In genomic region chr20:60057866-60058807, GRCh38 we compare ENCODE assay signal across 8 cellular contexts.
DNase-seq lines count a peak whose midpoint lies in the region; ATAC-seq and TF ChIP-seq lines count a peak whose summit lies in the region.

No MANE protein-coding gene starts in this region.

- CTCF ChIA-PET in HEK293 (lab: Yijun Ruan, JAX) = interaction anchor here (0.6 to 2.9 kb wide), 30 partner anchors 14 to 1838 kb away, joined by 3 to 22 read pairs (median 3); no protein-coding TSS in a partner anchor

- no peaks in the 10 kb centered on the region for H3K27me3 Mint-ChIP-seq in activated T-helper 1 cell treated with anti-CD3 and anti-CD28 coated beads, Interleukin-12 subunit alpha, Interleukin-12 subunit beta, Interleukin-2, Interleukin-4 antibody, amounts not matched to agents 30 ng/mL and 10 ng/mL and 1 ng/mL, durations not matched to agents 14 hours and 24 hours and 36 hours (ENCODE audit: insufficient read depth)

- H3K4me3 ChIP-seq in HEK293 (ENCODE audit: low read depth, low read length) (no peak overlapping the region), left ventricle myocardium inferior (peak overlapping the region; percentile 26), skin epidermis (no peak overlapping the region)

- POLR2A ChIA-PET in HEK293 (lab: Yijun Ruan, JAX) = interaction anchor here (1.0 to 1.3 kb wide), 2 partner anchors 80 to 118 kb away, joined by 3 read pairs; partner anchors contain the start of genes FAM217B and PPP1R3D

- H3K9me3 Mint-ChIP-seq in activated T-helper 1 cell treated with anti-CD3 and anti-CD28 coated beads, Interleukin-12 subunit alpha, Interleukin-12 subunit beta, Interleukin-2, Interleukin-4 antibody, amounts not matched to agents 30 ng/mL and 10 ng/mL and 1 ng/mL, durations not matched to agents 14 hours and 24 hours and 36 hours = no peaks in the 10 kb centered on the region

- TF ChIP-seq CTCF in HEK293 (tag by site-specific recombination; IDR thresholded peaks at IDR 0.05) (no peak), left ventricle myocardium inferior (IDR thresholded peaks at IDR 0.05; ENCODE audit: borderline replicate concordance) (no peak)

- intact Hi-C loops in activated T-helper 1 cell treated with anti-CD3 and anti-CD28 coated beads, Interleukin-12 subunit alpha, Interleukin-12 subunit beta, Interleukin-2, Interleukin-4 antibody, amounts not matched to agents 30 ng/mL and 10 ng/mL and 1 ng/mL, durations not matched to agents 14 hours and 24 hours and 36 hours (cut with micrococcal nuclease) = loop anchor here (1.0 to 5.0 kb wide), 5 partner anchors 117 to 1204 kb away; partner anchors contain the start of genes FAM217B and PPP1R3D
- intact Hi-C loops in left ventricle myocardium inferior (cut with micrococcal nuclease) = no loop called here

- DNase-seq in NCI-H2196 treated with DMSO at 0.1 percent for 48 hours (lab: John Stamatoyannopoulos, UW; ENCODE audit: unreplicated experiment) (peak; percentile 98), left ventricle myocardium inferior (peak; percentile 42)
- no peak for DNase-seq in activated T-helper 1 cell treated with anti-CD3 and anti-CD28 coated beads, Interleukin-12 subunit alpha, Interleukin-12 subunit beta, Interleukin-2, Interleukin-4 antibody, amounts not matched to agents 30 ng/mL and 10 ng/mL and 1 ng/mL, durations not matched to agents 14 hours and 24 hours and 36 hours (ENCODE audit: low spot score)

- H3K36me3 Mint-ChIP-seq in activated T-helper 1 cell treated with anti-CD3 and anti-CD28 coated beads, Interleukin-12 subunit alpha, Interleukin-12 subunit beta, Interleukin-2, Interleukin-4 antibody, amounts not matched to agents 30 ng/mL and 10 ng/mL and 1 ng/mL, durations not matched to agents 14 hours and 24 hours and 36 hours (ENCODE audit: low read depth) = no peaks in the 10 kb centered on the region

- H3K4me1 ChIP-seq in HEK293 (ENCODE audit: control insufficient read depth, insufficient read depth, low read length) (peaks cover 6% of the 10 kb centered on the region; the same call in 1 of the 2 replicates), left ventricle myocardium inferior (peaks cover 38% of the 10 kb centered on the region)

- peaks cover 8% of the 10 kb centered on the region for H3K27me3 ChIP-seq in left ventricle myocardium inferior (ENCODE audit: low read depth)

- H3K27ac Mint-ChIP-seq in activated T-helper 1 cell treated with anti-CD3 and anti-CD28 coated beads, Interleukin-12 subunit alpha, Interleukin-12 subunit beta, Interleukin-2, Interleukin-4 antibody, amounts not matched to agents 30 ng/mL and 10 ng/mL and 1 ng/mL, durations not matched to agents 14 hours and 24 hours and 36 hours = peak overlapping the region; percentile 87

- peak overlapping the region; percentile 23 for H3K4me3 Mint-ChIP-seq in activated T-helper 1 cell treated with anti-CD3 and anti-CD28 coated beads, Interleukin-12 subunit alpha, Interleukin-12 subunit beta, Interleukin-2, Interleukin-4 antibody, amounts not matched to agents 30 ng/mL and 10 ng/mL and 1 ng/mL, durations not matched to agents 14 hours and 24 hours and 36 hours

- H3K36me3 ChIP-seq in HEK293 (ENCODE audit: control insufficient read depth in 2 of 2, insufficient read depth in 1 of 2, low read length in 2 of 2) (no peaks in the 10 kb centered on the region), left ventricle myocardium inferior (no peaks in the 10 kb centered on the region)

- no peaks in the 10 kb centered on the region for H3K9me3 ChIP-seq in HEK293 (ENCODE audit: control insufficient read depth, insufficient read depth, low read depth, low read length)
- H3K9me3 ChIP-seq in left ventricle myocardium inferior (replicated peaks) = no peaks in the 10 kb centered on the region

- no peak for ATAC-seq in GM19467 (IDR thresholded peaks at IDR 0.05; ENCODE audit: unreplicated experiment)
- no peak for ATAC-seq in HG03571 (IDR thresholded peaks at IDR 0.05; ENCODE audit: unreplicated experiment)
- no peak for ATAC-seq in GM18861 (IDR thresholded peaks at IDR 0.05; ENCODE audit: unreplicated experiment)

- H3K27ac ChIP-seq in HEK293 (ENCODE audit: extremely low read depth, low read depth, low read length) (peak overlapping the region; percentile 89), left ventricle myocardium inferior (replicated peaks) (peak overlapping the region; percentile 48), skin epidermis (peak overlapping the region in 15 of 21 experiments; percentile 3 to 76 (median 38))

- H3K4me1 Mint-ChIP-seq in activated T-helper 1 cell treated with anti-CD3 and anti-CD28 coated beads, Interleukin-12 subunit alpha, Interleukin-12 subunit beta, Interleukin-2, Interleukin-4 antibody, amounts not matched to agents 30 ng/mL and 10 ng/mL and 1 ng/mL, durations not matched to agents 14 hours and 24 hours and 36 hours (ENCODE audit: low read depth) = peaks cover 41% of the 10 kb centered on the region

TF ChIP-seq in HEK293, 187 proteins besides CTCF, POLR2A, EP300 and RAD21 (continues in another document):
- no peak for TF ChIP-seq ZNF514 (tag by site-specific recombination; IDR thresholded peaks at IDR 0.05)
- TF ChIP-seq HOXC10 (CRISPR knock-in tag; IDR thresholded peaks at IDR 0.05) = no peak
- TF ChIP-seq GLIS1 (tag by site-specific recombination; IDR thresholded peaks at IDR 0.05) = peak; percentile 98
- no peak for TF ChIP-seq ZNF548 (tag by site-specific recombination; IDR thresholded peaks at IDR 0.05)
- no peak; the same call in 1 of the 2 replicates for TF ChIP-seq MZF1 (tag by site-specific recombination; IDR thresholded peaks at IDR 0.05; ENCODE audit: borderline replicate concordance)
- TF ChIP-seq KLF17 (tag by site-specific recombination; IDR thresholded peaks at IDR 0.05) = no peak
- no peak for TF ChIP-seq ZNF324 (tag by site-specific recombination; IDR thresholded peaks at IDR 0.05)
- TF ChIP-seq ZBTB48 (tag by site-specific recombination; IDR thresholded peaks at IDR 0.05) = no peak
- TF ChIP-seq ZNF654 (tag by site-specific recombination; IDR thresholded peaks at IDR 0.05; ENCODE audit: low read depth) = no peak
- TF ChIP-seq ZNF292 (tag by site-specific recombination; IDR thresholded peaks at IDR 0.05; ENCODE audit: borderline replicate concordance, low read depth) = no peak
- no peak for TF ChIP-seq PRDM4 (tag by site-specific recombination; IDR thresholded peaks at IDR 0.05)
- TF ChIP-seq ZNF266 (tag by site-specific recombination; IDR thresholded peaks at IDR 0.05; ENCODE audit: low read depth) = no peak
- no peak for TF ChIP-seq EGR2 (tag by site-specific recombination; IDR thresholded peaks at IDR 0.05; ENCODE audit: low read depth)
- no peak for TF ChIP-seq YY2 (tag by site-specific recombination; IDR thresholded peaks at IDR 0.05)
- TF ChIP-seq ZNF223 (tag by site-specific recombination; IDR thresholded peaks at IDR 0.05) = no peak
- TF ChIP-seq GLI4 (tag by site-specific recombination; IDR thresholded peaks at IDR 0.05) = no peak
- no peak for TF ChIP-seq ZNF76 (tag by site-specific recombination; IDR thresholded peaks at IDR 0.05; ENCODE audit: borderline replicate concordance, low read depth)
- TF ChIP-seq ZNF701 (tag by site-specific recombination; IDR thresholded peaks at IDR 0.05) = no peak
- no peak for TF ChIP-seq ZNF513 (tag by site-specific recombination; IDR thresholded peaks at IDR 0.05)
- TF ChIP-seq ZNF426 (tag by site-specific recombination; IDR thresholded peaks at IDR 0.05) = no peak
- TF ChIP-seq YY1 (tag by site-specific recombination; IDR thresholded peaks at IDR 0.05) = no peak
- TF ChIP-seq ZFP69B (tag by site-specific recombination; IDR thresholded peaks at IDR 0.05) = peak; percentile 100
- TF ChIP-seq KLF10 (tag by site-specific recombination; IDR thresholded peaks at IDR 0.05) = no peak
- TF ChIP-seq ZBTB8A (tag by site-specific recombination; IDR thresholded peaks at IDR 0.05) = peak; percentile 94
- TF ChIP-seq ZNF791 (tag by site-specific recombination; IDR thresholded peaks at IDR 0.05) = no peak

Comparison
In these comparisons a context has a peak if more than half of its experiments do, and no peak if none do; other contexts are left out.
1. H3K27ac ChIP-seq: peak in every context shown above with its lines; median percentile 89 in HEK293; 48 in left ventricle myocardium inferior; 38 in skin epidermis.